ENCODE assay signal across 1 cellular context in the genomic region with DNA sequence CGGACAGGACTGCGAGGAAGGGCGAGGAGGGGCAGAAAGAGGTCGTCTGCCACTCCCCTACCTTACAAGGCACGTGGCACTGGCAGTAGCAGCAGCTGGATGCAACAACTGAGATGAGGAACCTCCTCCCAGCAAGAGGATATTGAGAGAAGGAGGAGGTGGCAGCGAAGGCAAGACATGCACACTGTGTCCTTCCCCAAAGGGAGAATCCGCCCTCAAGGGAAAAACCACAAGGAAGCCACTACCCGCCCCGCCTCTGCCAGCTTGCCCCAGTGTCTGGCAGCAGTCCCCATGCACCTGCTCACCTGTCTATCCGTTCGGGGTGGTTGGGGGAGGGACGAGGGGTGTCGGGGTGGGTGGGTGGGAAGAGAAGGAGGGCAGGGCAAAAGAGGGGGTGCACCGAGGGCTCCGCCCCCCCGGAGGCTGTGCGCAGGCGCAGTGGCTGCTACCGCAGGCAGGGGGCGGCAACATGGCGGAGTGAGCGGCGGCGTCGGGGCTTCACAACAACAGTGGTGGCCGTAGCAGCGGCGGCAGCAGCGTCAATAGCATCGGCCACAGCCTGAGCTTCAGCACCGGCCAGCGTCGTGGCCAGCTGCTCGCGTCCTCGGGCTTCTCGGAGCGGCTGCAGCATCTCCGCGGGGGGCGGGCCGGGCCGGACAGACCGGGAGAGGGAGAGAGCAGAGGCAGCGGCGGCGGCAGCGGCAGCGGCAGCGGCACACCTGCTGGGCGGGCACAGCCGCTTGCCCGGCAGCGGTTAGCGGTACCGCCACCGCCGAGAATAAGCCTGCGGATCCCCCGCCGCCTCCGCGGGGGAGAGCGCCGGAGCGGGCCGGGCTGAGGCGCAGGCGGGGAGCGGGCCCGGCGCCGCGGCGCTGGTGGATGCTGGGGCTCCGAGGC.
TF ChIP-seq lines count a peak whose summit lies in the region.

A gene with protein sequence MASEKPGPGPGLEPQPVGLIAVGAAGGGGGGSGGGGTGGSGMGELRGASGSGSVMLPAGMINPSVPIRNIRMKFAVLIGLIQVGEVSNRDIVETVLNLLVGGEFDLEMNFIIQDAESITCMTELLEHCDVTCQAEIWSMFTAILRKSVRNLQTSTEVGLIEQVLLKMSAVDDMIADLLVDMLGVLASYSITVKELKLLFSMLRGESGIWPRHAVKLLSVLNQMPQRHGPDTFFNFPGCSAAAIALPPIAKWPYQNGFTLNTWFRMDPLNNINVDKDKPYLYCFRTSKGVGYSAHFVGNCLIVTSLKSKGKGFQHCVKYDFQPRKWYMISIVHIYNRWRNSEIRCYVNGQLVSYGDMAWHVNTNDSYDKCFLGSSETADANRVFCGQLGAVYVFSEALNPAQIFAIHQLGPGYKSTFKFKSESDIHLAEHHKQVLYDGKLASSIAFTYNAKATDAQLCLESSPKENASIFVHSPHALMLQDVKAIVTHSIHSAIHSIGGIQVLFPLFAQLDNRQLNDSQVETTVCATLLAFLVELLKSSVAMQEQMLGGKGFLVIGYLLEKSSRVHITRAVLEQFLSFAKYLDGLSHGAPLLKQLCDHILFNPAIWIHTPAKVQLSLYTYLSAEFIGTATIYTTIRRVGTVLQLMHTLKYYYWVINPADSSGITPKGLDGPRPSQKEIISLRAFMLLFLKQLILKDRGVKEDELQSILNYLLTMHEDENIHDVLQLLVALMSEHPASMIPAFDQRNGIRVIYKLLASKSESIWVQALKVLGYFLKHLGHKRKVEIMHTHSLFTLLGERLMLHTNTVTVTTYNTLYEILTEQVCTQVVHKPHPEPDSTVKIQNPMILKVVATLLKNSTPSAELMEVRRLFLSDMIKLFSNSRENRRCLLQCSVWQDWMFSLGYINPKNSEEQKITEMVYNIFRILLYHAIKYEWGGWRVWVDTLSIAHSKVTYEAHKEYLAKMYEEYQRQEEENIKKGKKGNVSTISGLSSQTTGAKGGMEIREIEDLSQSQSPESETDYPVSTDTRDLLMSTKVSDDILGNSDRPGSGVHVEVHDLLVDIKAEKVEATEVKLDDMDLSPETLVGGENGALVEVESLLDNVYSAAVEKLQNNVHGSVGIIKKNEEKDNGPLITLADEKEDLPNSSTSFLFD (N-terminal part only) (plus strand): TSS at position 436 of the 897 bp plus-strand sequence. CDS start 551 bp downstream, outside the sequence.

TF ChIP-seq in SK-N-SH, 30 proteins besides CTCF, POLR2A, EP300 and RAD21 (continued from another document):
- TF ChIP-seq NFIC (IDR thresholded peaks at IDR 0.05; ENCODE audit: borderline replicate concordance) = no peak
- peak; percentile 57 for TF ChIP-seq TAF1 (IDR thresholded peaks at IDR 0.05; ENCODE audit: borderline replicate concordance, low read depth, low read length)
- no peak for TF ChIP-seq GATA2 (CRISPR knock-in tag; IDR thresholded peaks at IDR 0.05)
- TF ChIP-seq YY1 (IDR thresholded peaks at IDR 0.05; ENCODE audit: low read depth) = peak; percentile 88
- TF ChIP-seq CHD2 (IDR thresholded peaks at IDR 0.05; ENCODE audit: low read length, partially characterized antibody) = peak; percentile 12
- TF ChIP-seq MXI1 (IDR thresholded peaks at IDR 0.05; ENCODE audit: low read depth, low read length) = peak; percentile 95
- TF ChIP-seq, protein P1, sequence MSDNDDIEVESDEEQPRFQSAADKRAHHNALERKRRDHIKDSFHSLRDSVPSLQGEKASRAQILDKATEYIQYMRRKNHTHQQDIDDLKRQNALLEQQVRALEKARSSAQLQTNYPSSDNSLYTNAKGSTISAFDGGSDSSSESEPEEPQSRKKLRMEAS (IDR thresholded peaks at IDR 0.05; ENCODE audit: low read depth) = peak; percentile 82
- TF ChIP-seq NRF1 (IDR thresholded peaks at IDR 0.05; ENCODE audit: low read depth, low read length) = peak; percentile 81
- TF ChIP-seq RCOR1 (IDR thresholded peaks at IDR 0.05; ENCODE audit: low read length) = no peak
